Comparison of ENCODE assay signal across 11 cellular contexts in genomic region chr7:130838738-130839137, GRCh38.
DNase-seq lines count a peak whose midpoint lies in the region; ATAC-seq, FAIRE-seq and TF ChIP-seq lines count a peak whose summit lies in the region.
"Had no signal": no experiment of that assay in that cellular context is flagged by ENCODE, and none has a peak within 500 bp of the region (broad histone marks: within the 10 kb centered on the region; RNA-seq: fewer than 3 reads in every experiment).

No MANE protein-coding gene starts in this region.

- TF ChIP-seq EP300 in A549 (IDR thresholded peaks at IDR 0.05) = peak; percentile 61 to 78; a peak in 2 of 5 replicates

- peak; percentile 42 to 65; a peak in 4 of 6 replicates for ATAC-seq in A549

- FAIRE-seq in A549 (lab: Jason Lieb, UNC) = peak; percentile 46
- no peak for FAIRE-seq in GM12892 (lab: Jason Lieb, UNC)

- POLR2A ChIA-PET in A549 (lab: Yijun Ruan, JAX) = no interaction called here

- TF ChIP-seq CTCF in A549 (IDR thresholded peaks at IDR 0.05) = no peak
- TF ChIP-seq CTCF in fibroblast of pulmonary artery (IDR thresholded peaks at IDR 0.05; ENCODE audit: low read length, missing control alignments) = no peak

- H3K4me2 ChIP-seq in A549 = peak overlapping the region; percentile 49

- CTCF ChIA-PET in A549 (lab: Yijun Ruan, JAX) = no interaction called here

- TF ChIP-seq POLR2A in A549 (IDR thresholded peaks at IDR 0.05; ENCODE audit: low read length) = no peak
- no peak for TF ChIP-seq POLR2A in GM12892 (IDR thresholded peaks at IDR 0.05; ENCODE audit: low read depth, low read length)

- 0% methylated on average over 1 of the region's 1 CpG for WGBS in A549 (ENCODE audit: missing lambda C conversion rate)

- peaks cover 39% of the 10 kb centered on the region for H3K4me1 ChIP-seq in A549

- peak; percentile 55 to 65 for DNase-seq in A549 (ENCODE audit: low read depth in 1 of 2, low spot score in 1 of 2)
- DNase-seq in GM12892 (ENCODE audit: insufficient read length) = peak; percentile 31
- peak; percentile 99 for DNase-seq in RKO (ENCODE audit: low spot score)
- DNase-seq in fibroblast of pulmonary artery (ENCODE audit: low read depth) = peak; percentile 63
- no peak for DNase-seq in posterior vena cava (ENCODE audit: low spot score)
- DNase-seq in HT-29 (ENCODE audit: low spot score) = no peak
- no peak for DNase-seq in mucosa of gallbladder (ENCODE audit: low spot score)
- no peak for DNase-seq in NCI-H524 (lab: John Stamatoyannopoulos, UW)
- DNase-seq: DMS 273 treated with DMSO at 0.1 percent for 48 hours, erythroblast, naive B cell had no signal

- intact Hi-C loops in posterior vena cava (cut with DNase I) = no loop called here

- TF ChIP-seq RAD21 in A549 (conservative IDR thresholded peaks at IDR 0.05 in 1 of 2, IDR thresholded peaks at IDR 0.05 in 1 of 2) = 0 out of 5 replicates have a peak, but pooled peaks have one; percentile 17 to 24

- H3K27ac ChIP-seq in A549 = peak overlapping the region; percentile 61 to 62

- H3K9me3 ChIP-seq in A549 = no peaks in the 10 kb centered on the region

- no peak overlapping the region for H3K4me3 ChIP-seq in A549
- H3K4me3 ChIP-seq in fibroblast of pulmonary artery (replicated peaks; ENCODE audit: low read depth, low read length) = no peak overlapping the region

TF ChIP-seq in A549, 52 proteins besides CTCF, POLR2A, EP300 and RAD21 (continues in another document):
- TF ChIP-seq POLR2AphosphoS2 (conservative IDR thresholded peaks at IDR 0.05; ENCODE audit: low read length) (no peak), NFE2L2 (conservative IDR thresholded peaks at IDR 0.05; ENCODE audit: low read length) (no peak), BHLHE40 (IDR thresholded peaks at IDR 0.05; ENCODE audit: low read depth, low read length) (no peak), ATOH8 (CRISPR knock-in tag; IDR thresholded peaks at IDR 0.05; ENCODE audit: low read depth) (no peak), RCOR1 (IDR thresholded peaks at IDR 0.05; ENCODE audit: low read depth, low read length) (0 out of 2 replicates have a peak, but pooled peaks have one; percentile 38), JUN (IDR thresholded peaks at IDR 0.05) (peak; percentile 65 to 76; a peak in 4 of 5 replicates), MAZ (IDR thresholded peaks at IDR 0.05; ENCODE audit: borderline replicate concordance, low read depth, low read length) (no peak), ZC3H11A (IDR thresholded peaks at IDR 0.05) (no peak), CBX2 (IDR thresholded peaks at IDR 0.05; ENCODE audit: borderline replicate concordance, low read depth) (no peak), EHMT2 (IDR thresholded peaks at IDR 0.05; ENCODE audit: low read depth) (no peak), ZFP36 (IDR thresholded peaks at IDR 0.05; ENCODE audit: borderline replicate concordance, partially characterized antibody) (no peak), HDAC2 (IDR thresholded peaks at IDR 0.05) (no peak), TP53 (CRISPR knock-in tag; IDR thresholded peaks at IDR 0.05) (no peak), SMC3 (IDR thresholded peaks at IDR 0.05) (no peak), MYC (IDR thresholded peaks at IDR 0.05; ENCODE audit: borderline replicate concordance, low read length) (no peak), HEYL (CRISPR knock-in tag; IDR thresholded peaks at IDR 0.05) (no peak), CHD4 (IDR thresholded peaks at IDR 0.05; ENCODE audit: borderline replicate concordance) (no peak), FOXS1 (CRISPR knock-in tag; IDR thresholded peaks at IDR 0.05) (no peak), BCL3 (IDR thresholded peaks at IDR 0.05) (0 out of 3 replicates have a peak, but pooled peaks have one; percentile 63), SREBF2 (IDR thresholded peaks at IDR 0.05) (no peak), ZNF302 (CRISPR knock-in tag; IDR thresholded peaks at IDR 0.05) (no peak), ZSCAN20 (CRISPR knock-in tag; IDR thresholded peaks at IDR 0.05) (no peak), RNF2 (IDR thresholded peaks at IDR 0.05; ENCODE audit: borderline replicate concordance, low read depth) (no peak), USF2 (IDR thresholded peaks at IDR 0.05) (no peak), EHF (CRISPR knock-in tag; IDR thresholded peaks at IDR 0.05) (no peak), RFX5 (IDR thresholded peaks at IDR 0.05) (no peak), NPAS2 (CRISPR knock-in tag; IDR thresholded peaks at IDR 0.05; ENCODE audit: borderline replicate concordance) (no peak), KDM1A (IDR thresholded peaks at IDR 0.05; ENCODE audit: low read depth) (no peak), TFCP2L1 (CRISPR knock-in tag; IDR thresholded peaks at IDR 0.05) (no peak), HOXB13 (CRISPR knock-in tag; IDR thresholded peaks at IDR 0.05; ENCODE audit: low read depth) (no peak), ELK1 (IDR thresholded peaks at IDR 0.05; ENCODE audit: low read depth, low read length) (no peak), FOSL2 (IDR thresholded peaks at IDR 0.05) (peak; percentile 95), FOSL2 (CRISPR knock-in tag; IDR thresholded peaks at IDR 0.05) (peak; percentile 93), HOXB5 (CRISPR knock-in tag; IDR thresholded peaks at IDR 0.05) (no peak), JUNB (IDR thresholded peaks at IDR 0.05) (peak; percentile 98), CBX8 (IDR thresholded peaks at IDR 0.05) (no peak), CHD2 (IDR thresholded peaks at IDR 0.05; ENCODE audit: low read length, partially characterized antibody) (no peak)
- TF ChIP-seq, protein P1, sequence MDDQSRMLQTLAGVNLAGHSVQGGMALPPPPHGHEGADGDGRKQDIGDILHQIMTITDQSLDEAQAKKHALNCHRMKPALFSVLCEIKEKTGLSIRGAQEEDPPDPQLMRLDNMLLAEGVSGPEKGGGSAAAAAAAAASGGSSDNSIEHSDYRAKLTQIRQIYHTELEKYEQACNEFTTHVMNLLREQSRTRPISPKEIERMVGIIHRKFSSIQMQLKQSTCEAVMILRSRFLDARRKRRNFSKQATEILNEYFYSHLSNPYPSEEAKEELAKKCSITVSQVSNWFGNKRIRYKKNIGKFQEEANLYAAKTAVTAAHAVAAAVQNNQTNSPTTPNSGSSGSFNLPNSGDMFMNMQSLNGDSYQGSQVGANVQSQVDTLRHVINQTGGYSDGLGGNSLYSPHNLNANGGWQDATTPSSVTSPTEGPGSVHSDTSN (IDR thresholded peaks at IDR 0.05) = peak; percentile 46; the same call in 1 of the 2 replicates
- TF ChIP-seq, protein P2, sequence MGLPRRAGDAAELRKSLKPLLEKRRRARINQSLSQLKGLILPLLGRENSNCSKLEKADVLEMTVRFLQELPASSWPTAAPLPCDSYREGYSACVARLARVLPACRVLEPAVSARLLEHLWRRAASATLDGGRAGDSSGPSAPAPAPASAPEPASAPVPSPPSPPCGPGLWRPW (IDR thresholded peaks at IDR 0.05) = no peak
- TF ChIP-seq, protein P3, sequence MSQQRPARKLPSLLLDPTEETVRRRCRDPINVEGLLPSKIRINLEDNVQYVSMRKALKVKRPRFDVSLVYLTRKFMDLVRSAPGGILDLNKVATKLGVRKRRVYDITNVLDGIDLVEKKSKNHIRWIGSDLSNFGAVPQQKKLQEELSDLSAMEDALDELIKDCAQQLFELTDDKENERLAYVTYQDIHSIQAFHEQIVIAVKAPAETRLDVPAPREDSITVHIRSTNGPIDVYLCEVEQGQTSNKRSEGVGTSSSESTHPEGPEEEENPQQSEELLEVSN (IDR thresholded peaks at IDR 0.05; ENCODE audit: borderline replicate concordance, low read depth) = no peak
- TF ChIP-seq, protein P4, sequence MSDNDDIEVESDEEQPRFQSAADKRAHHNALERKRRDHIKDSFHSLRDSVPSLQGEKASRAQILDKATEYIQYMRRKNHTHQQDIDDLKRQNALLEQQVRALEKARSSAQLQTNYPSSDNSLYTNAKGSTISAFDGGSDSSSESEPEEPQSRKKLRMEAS (IDR thresholded peaks at IDR 0.05) = peak; percentile 80

Comparison
In these comparisons a context has a peak if more than half of its experiments do, and no peak if none do; other contexts are left out.
1. DNase-seq: peak in A549 (2 of 2), GM12892 (single experiment), RKO (single experiment) and fibroblast of pulmonary artery (single experiment); none in posterior vena cava (single experiment), HT-29 (single experiment), mucosa of gallbladder (single experiment) and NCI-H524 (0 of 2).